ENCODE assay signal across 8 cellular contexts in the genomic region with DNA sequence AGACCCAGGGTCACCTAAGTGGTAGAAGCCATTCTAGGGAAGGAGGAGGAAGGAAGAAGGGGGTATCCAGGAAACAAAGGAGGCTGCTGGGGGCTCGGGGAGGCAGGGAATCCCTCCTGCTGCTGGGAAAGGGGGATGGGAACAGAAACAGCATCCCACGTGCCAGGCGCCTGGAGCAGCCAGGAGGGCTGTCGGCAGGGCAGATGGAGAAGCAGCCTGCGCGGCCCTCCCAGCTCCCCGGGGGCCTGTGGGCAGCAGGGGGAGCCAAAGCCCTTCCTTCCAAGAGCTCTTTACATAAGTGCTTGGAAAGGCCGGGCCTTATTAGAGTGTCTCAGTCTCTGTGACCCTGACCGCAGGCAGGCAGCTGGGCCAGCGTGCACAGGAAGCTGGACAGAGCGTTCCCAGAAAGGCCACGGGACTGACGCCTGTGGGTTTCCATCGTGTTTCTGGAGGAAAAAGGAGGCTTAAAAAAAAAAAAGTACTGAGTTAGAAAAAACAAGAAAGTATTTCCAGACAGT. TPM values are rescaled to one million over a fixed set of nuclear protein-coding genes. Genes with fewer than 3 reads are reported as not detected.
A peak's percentile ranks its signal among the peaks of the same experiment; 100 is the strongest.
DNase-seq lines count a peak whose midpoint lies in the region; ATAC-seq, FAIRE-seq and TF ChIP-seq lines count a peak whose summit lies in the region.

No MANE protein-coding gene starts in this region.

- peak overlapping the region; percentile 93 for H2AFZ ChIP-seq in OCI-LY3 (ENCODE audit: low read depth, low read length)
- peak overlapping the region; percentile 66 for H2AFZ ChIP-seq in endothelial cell of umbilical vein (ENCODE audit: low read depth, low read length)

- DNase-seq in DMS153 treated with DMSO at 0.1 percent for 48 hours (lab: John Stamatoyannopoulos, UW; ENCODE audit: unreplicated experiment) (peak; percentile 42), HL-60 (ENCODE audit: low read depth in 1 of 2, low spot score in 1 of 2) (peak; percentile 52 to 75), activated T-cell treated with anti-CD3 and anti-CD28 coated beads for 48 hours (ENCODE audit: low read depth) (peak; percentile 53), endothelial cell of umbilical vein (ENCODE audit: low read depth, low spot score) (peak; percentile 98), middle frontal gyrus (ENCODE audit: extremely low spot score, low spot score) (peak; percentile 52)
- DNase-seq in stimulated activated CD8-positive, alpha-beta memory T cell treated with anti-CD3 and anti-CD28 coated beads, Interleukin-15, amount 100 ng/mL, for 4 hours (ENCODE audit: low read depth in 2 of 2), result peak; percentile 34 to 43

- H3K27me3 ChIP-seq in HL-60 (ENCODE audit: insufficient read depth, poor library complexity, severe bottlenecking) (no peaks in the 10 kb centered on the region), OCI-LY3 (ENCODE audit: low read depth, low read length) (no peaks in the 10 kb centered on the region), endothelial cell of umbilical vein (ENCODE audit: control insufficient read depth in 2 of 2, insufficient read depth in 2 of 2, low read length in 2 of 2) (no peaks in the 10 kb centered on the region)

- H3K9ac ChIP-seq in OCI-LY3 (ENCODE audit: low read length) (peak overlapping the region; percentile 45; the same call in 1 of the 2 replicates), endothelial cell of umbilical vein (replicated peaks; ENCODE audit: extremely low read depth, insufficient read depth, low read length) (peak overlapping the region; percentile 36)

- ATAC-seq in GM19397 (IDR thresholded peaks at IDR 0.05; ENCODE audit: unreplicated experiment), result no peak

- peak; percentile 96 for FAIRE-seq in endothelial cell of umbilical vein (lab: Jason Lieb, UNC)

- TF ChIP-seq POLR2A in endothelial cell of umbilical vein (IDR thresholded peaks at IDR 0.05; ENCODE audit: low read depth, low read length), result peak; percentile 32

- dilution Hi-C loops in endothelial cell of umbilical vein (cut with MboI; ENCODE audit: extremely low pct_ligation_motif_present, low sequenced_read_pairs), result no loop called here

- peak; percentile 60 for TF ChIP-seq CTCF in HL-60 (IDR thresholded peaks at IDR 0.05; ENCODE audit: insufficient read depth, low read length)
- peak; percentile 85 for TF ChIP-seq CTCF in OCI-LY3 (IDR thresholded peaks at IDR 0.05; ENCODE audit: low read depth, low read length)
- peak; percentile 94 to 95 for TF ChIP-seq CTCF in endothelial cell of umbilical vein (IDR thresholded peaks at IDR 0.05; ENCODE audit: extremely low read depth in 1 of 2, insufficient read depth in 1 of 2, low read depth in 1 of 2, low read length in 2 of 2)

- H3K4me3 ChIP-seq in HL-60 (replicated peaks; ENCODE audit: insufficient read depth, low read length) (no peak overlapping the region), OCI-LY3 (ENCODE audit: low read length) (peak overlapping the region; percentile 13; the same call in 1 of the 2 replicates), endothelial cell of umbilical vein (replicated peaks in 1 of 3; ENCODE audit: insufficient read depth in 1 of 3, low read depth in 1 of 3, low read length in 3 of 3) (no peak overlapping the region)

- H3K27ac ChIP-seq in HL-60 (replicated peaks), result no peak overlapping the region
- no peak overlapping the region for H3K27ac ChIP-seq in OCI-LY3 (ENCODE audit: low read length)
- peak overlapping the region; percentile 84 for H3K27ac ChIP-seq in endothelial cell of umbilical vein (ENCODE audit: insufficient read depth, low read depth, low read length)

- POLR2A ChIA-PET in endothelial cell of umbilical vein (lab: Charles Lee), result interaction anchor here (0.7 kb wide), 1 partner anchor 246 kb away, joined by 3 read pairs; no protein-coding TSS in a partner anchor

- intact Hi-C loops in endothelial cell of umbilical vein (cut with micrococcal nuclease), result loop anchor here (1.0 to 5.0 kb wide), 7 partner anchors 13 to 371 kb away; a partner anchor contains a TSS

- peaks cover 19% of the 10 kb centered on the region for H3K4me1 ChIP-seq in OCI-LY3 (ENCODE audit: low read length)
- peaks cover 10% of the 10 kb centered on the region for H3K4me1 ChIP-seq in endothelial cell of umbilical vein (ENCODE audit: control insufficient read depth, extremely low read depth, insufficient read depth, low read length)

- H3K36me3 ChIP-seq in OCI-LY3 (replicated peaks; ENCODE audit: low read depth, low read length) (no peaks in the 10 kb centered on the region), endothelial cell of umbilical vein (ENCODE audit: control insufficient read depth in 2 of 2, extremely low read depth in 1 of 2, insufficient read depth in 2 of 2, low read length in 2 of 2) (no peaks in the 10 kb centered on the region)

- H3K9me3 ChIP-seq in OCI-LY3 (ENCODE audit: insufficient read depth, low read length) (no peaks in the 10 kb centered on the region), endothelial cell of umbilical vein (replicated peaks; ENCODE audit: control insufficient read depth, insufficient read depth, low read length) (no peaks in the 10 kb centered on the region)

- peak overlapping the region; percentile 55 for H3K4me2 ChIP-seq in OCI-LY3 (ENCODE audit: low read length)
- H3K4me2 ChIP-seq in endothelial cell of umbilical vein (ENCODE audit: insufficient read depth, low read length), result no peak overlapping the region

- H3K79me2 ChIP-seq in OCI-LY3 (ENCODE audit: low read length) (no peaks in the 10 kb centered on the region), endothelial cell of umbilical vein (ENCODE audit: control insufficient read depth, insufficient read depth, low read length) (no peaks in the 10 kb centered on the region)

- CTCF ChIA-PET in endothelial cell of umbilical vein (lab: Charles Lee), result interaction anchor here (0.7 to 6.9 kb wide), 40 partner anchors 9 to 370 kb away, joined by 3 to 217 read pairs (median 6); a partner anchor contains a TSS

- no peaks in the 10 kb centered on the region for H4K20me1 ChIP-seq in OCI-LY3 (ENCODE audit: insufficient read depth, low read length)
- no peaks in the 10 kb centered on the region for H4K20me1 ChIP-seq in endothelial cell of umbilical vein (replicated peaks; ENCODE audit: control insufficient read depth, extremely low read depth, insufficient read depth, low read length)

- no peaks in the 10 kb centered on the region for H3K9me1 ChIP-seq in endothelial cell of umbilical vein (replicated peaks; ENCODE audit: control insufficient read depth, extremely low read depth, insufficient read depth, low read length)

- no TSS peak for BruUV-seq in endothelial cell of umbilical vein (replicated peaks; lab: Mats Ljungman, UMichigan)

TF ChIP-seq in endothelial cell of umbilical vein, 7 proteins besides CTCF, POLR2A, EP300 and RAD21:
- TF ChIP-seq, protein P1, sequence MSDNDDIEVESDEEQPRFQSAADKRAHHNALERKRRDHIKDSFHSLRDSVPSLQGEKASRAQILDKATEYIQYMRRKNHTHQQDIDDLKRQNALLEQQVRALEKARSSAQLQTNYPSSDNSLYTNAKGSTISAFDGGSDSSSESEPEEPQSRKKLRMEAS (IDR thresholded peaks at IDR 0.05; ENCODE audit: insufficient read depth, insufficient read length), result peak; percentile 46
- TF ChIP-seq MYC (IDR thresholded peaks at IDR 0.05; ENCODE audit: low read depth, low read length) (no peak), POLR2AphosphoS5 (IDR thresholded peaks at IDR 0.05; ENCODE audit: insufficient read depth, low read depth, low read length) (peak; percentile 68), GATA2 (IDR thresholded peaks at IDR 0.05; ENCODE audit: insufficient read depth, insufficient read length, low read depth, low read length) (no peak)

RNA-seq across cellular contexts. Expression of a gene that starts 24.8 kb away (rescaled TPM):
- total RNA-seq in endothelial cell of umbilical vein, result 5.2 and 9.2 TPM in 2 replicates
- polyA plus RNA-seq in endothelial cell of umbilical vein, result 14.4 and 19.3 TPM in 2 replicates
- polyA plus RNA-seq in endothelial cell of umbilical vein (2011; cell fraction: cytosol; rRNA removed), result 10.3 TPM in 2 replicates
- polyA plus RNA-seq in endothelial cell of umbilical vein (2011; cell fraction: nucleus; rRNA removed), result 7.4 and 8.2 TPM in 2 replicates
- 16.3 and 32.2 TPM in 2 replicates for polyA plus RNA-seq in endothelial cell of umbilical vein (2012)
- 14.3 and 20.0 TPM in 2 replicates for polyA minus RNA-seq in endothelial cell of umbilical vein
- polyA minus RNA-seq in endothelial cell of umbilical vein (2011; cell fraction: cytosol; rRNA and poly(A)+ RNA removed), result 1.0 TPM
- polyA minus RNA-seq in endothelial cell of umbilical vein (2011; cell fraction: nucleus; rRNA and poly(A)+ RNA removed), result 5.2 and 5.3 TPM in 2 replicates

RNA-seq across cellular contexts. Expression of a gene that starts 41.0 kb away (rescaled TPM):
- total RNA-seq in endothelial cell of umbilical vein, result 12.4 and 12.9 TPM in 2 replicates
- 15.4 and 16.7 TPM in 2 replicates for polyA plus RNA-seq in endothelial cell of umbilical vein
- 11.6 and 15.3 TPM in 2 replicates for polyA plus RNA-seq in endothelial cell of umbilical vein (2011; cell fraction: cytosol; rRNA removed)
- 12.1 and 12.5 TPM in 2 replicates for polyA plus RNA-seq in endothelial cell of umbilical vein (2011; cell fraction: nucleus; rRNA removed)
- 6.2 and 6.9 TPM in 2 replicates for polyA plus RNA-seq in endothelial cell of umbilical vein (2012)
- polyA minus RNA-seq in endothelial cell of umbilical vein, result 10.3 and 10.5 TPM in 2 replicates
- 2.0 TPM for polyA minus RNA-seq in endothelial cell of umbilical vein (2011; cell fraction: cytosol; rRNA and poly(A)+ RNA removed)
- 2.3 and 2.5 TPM in 2 replicates for polyA minus RNA-seq in endothelial cell of umbilical vein (2011; cell fraction: nucleus; rRNA and poly(A)+ RNA removed)

RNA-seq across cellular contexts. Expression of a gene that starts 43.4 kb away (rescaled TPM):
- 77.4 and 79.6 TPM in 2 replicates for total RNA-seq in endothelial cell of umbilical vein
- polyA plus RNA-seq in endothelial cell of umbilical vein, result 30.4 and 32.2 TPM in 2 replicates
- 25.0 and 30.4 TPM in 2 replicates for polyA plus RNA-seq in endothelial cell of umbilical vein (2011; cell fraction: cytosol; rRNA removed)
- 48.2 and 54.1 TPM in 2 replicates for polyA plus RNA-seq in endothelial cell of umbilical vein (2011; cell fraction: nucleus; rRNA removed)
- 50.1 and 59.6 TPM in 2 replicates for polyA plus RNA-seq in endothelial cell of umbilical vein (2012)
- 25.2 and 25.4 TPM in 2 replicates for polyA minus RNA-seq in endothelial cell of umbilical vein
- 15.3 TPM for polyA minus RNA-seq in endothelial cell of umbilical vein (2011; cell fraction: cytosol; rRNA and poly(A)+ RNA removed)
- polyA minus RNA-seq in endothelial cell of umbilical vein (2011; cell fraction: nucleus; rRNA and poly(A)+ RNA removed), result 23.1 and 27.4 TPM in 2 replicates

Comparison
In these comparisons a context has a peak if more than half of its experiments do, and no peak if none do; other contexts are left out.
1. DNase-seq: peak in every context shown above with its lines; median percentile 98 in endothelial cell of umbilical vein; 64 in HL-60; 53 in activated T-cell treated with anti-CD3 and anti-CD28 coated beads for 48 hours; 52 in middle frontal gyrus; 42 in DMS153 treated with DMSO at 0.1 percent for 48 hours; 38 in stimulated activated CD8-positive, alpha-beta memory T cell treated with anti-CD3 and anti-CD28 coated beads, Interleukin-15, amount 100 ng/mL, for 4 hours.